In the genomic region with DNA sequence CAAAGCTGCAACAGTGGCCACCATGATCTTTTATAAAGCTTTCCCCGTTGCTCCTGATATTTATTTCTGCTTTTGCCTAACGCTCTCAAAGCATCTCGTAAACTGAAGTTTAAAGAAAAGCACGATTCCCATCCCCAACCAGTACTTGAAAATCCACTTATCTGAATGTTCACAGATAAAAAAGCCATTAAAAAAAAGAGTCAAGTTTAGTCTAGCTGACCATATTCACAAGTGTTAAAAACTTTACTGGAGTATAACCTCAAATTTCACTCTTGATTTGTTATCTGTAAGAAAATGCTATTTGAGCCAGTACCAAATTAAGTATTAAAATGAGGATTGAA, we compare ENCODE assay signal across 1 cellular context.
TF ChIP-seq lines count a peak whose summit lies in the region.

No MANE protein-coding gene starts in this region.

TF ChIP-seq in WTC11, 78 proteins besides CTCF, POLR2A, EP300 and RAD21 (continued from another document):
- TF ChIP-seq, protein P1, sequence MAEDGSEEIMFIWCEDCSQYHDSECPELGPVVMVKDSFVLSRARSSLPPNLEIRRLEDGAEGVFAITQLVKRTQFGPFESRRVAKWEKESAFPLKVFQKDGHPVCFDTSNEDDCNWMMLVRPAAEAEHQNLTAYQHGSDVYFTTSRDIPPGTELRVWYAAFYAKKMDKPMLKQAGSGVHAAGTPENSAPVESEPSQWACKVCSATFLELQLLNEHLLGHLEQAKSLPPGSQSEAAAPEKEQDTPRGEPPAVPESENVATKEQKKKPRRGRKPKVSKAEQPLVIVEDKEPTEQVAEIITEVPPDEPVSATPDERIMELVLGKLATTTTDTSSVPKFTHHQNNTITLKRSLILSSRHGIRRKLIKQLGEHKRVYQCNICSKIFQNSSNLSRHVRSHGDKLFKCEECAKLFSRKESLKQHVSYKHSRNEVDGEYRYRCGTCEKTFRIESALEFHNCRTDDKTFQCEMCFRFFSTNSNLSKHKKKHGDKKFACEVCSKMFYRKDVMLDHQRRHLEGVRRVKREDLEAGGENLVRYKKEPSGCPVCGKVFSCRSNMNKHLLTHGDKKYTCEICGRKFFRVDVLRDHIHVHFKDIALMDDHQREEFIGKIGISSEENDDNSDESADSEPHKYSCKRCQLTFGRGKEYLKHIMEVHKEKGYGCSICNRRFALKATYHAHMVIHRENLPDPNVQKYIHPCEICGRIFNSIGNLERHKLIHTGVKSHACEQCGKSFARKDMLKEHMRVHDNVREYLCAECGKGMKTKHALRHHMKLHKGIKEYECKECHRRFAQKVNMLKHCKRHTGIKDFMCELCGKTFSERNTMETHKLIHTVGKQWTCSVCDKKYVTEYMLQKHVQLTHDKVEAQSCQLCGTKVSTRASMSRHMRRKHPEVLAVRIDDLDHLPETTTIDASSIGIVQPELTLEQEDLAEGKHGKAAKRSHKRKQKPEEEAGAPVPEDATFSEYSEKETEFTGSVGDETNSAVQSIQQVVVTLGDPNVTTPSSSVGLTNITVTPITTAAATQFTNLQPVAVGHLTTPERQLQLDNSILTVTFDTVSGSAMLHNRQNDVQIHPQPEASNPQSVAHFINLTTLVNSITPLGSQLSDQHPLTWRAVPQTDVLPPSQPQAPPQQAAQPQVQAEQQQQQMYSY (CRISPR knock-in tag; IDR thresholded peaks at IDR 0.05) = no peak
